38 cellular contexts compared by ENCODE assay signal in the genomic region with DNA sequence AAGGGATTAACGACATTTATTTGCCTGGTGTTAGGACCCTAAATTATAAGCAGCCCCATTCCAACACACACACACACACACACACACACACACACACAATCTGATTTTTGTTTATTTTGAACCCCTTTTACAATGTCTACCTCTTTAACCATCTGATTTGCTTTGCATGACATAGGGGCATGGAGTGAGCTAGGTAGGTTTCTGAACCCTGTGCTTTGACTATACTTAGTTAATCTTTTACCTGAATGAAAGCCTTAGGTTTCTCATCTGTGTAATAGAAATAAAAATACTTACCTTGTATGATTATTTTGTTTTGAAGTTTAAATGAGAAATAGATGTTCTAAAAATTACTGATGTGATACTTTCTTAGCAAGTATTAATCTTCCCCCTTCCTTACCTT.
"Had no signal": no experiment of that assay in that cellular context is flagged by ENCODE, and none has a peak within 500 bp of the region (broad histone marks: within the 10 kb centered on the region; RNA-seq: fewer than 3 reads in every experiment).

No MANE protein-coding gene starts in this region.

- H3K27me3 Mint-ChIP-seq: activated naive CD4-positive, alpha-beta T cell treated with anti-CD3 and anti-CD28 coated beads, Interleukin-2, amount 10 ng/mL, durations not matched to agents 7 days and 5 days; activated naive CD4-positive, alpha-beta T cell treated with anti-CD3 and anti-CD28 coated beads, Interleukin-2, amount 50 U/mL, for 24 hours; activated naive CD8-positive, alpha-beta T cell; activated naive CD8-positive, alpha-beta T cell treated with anti-CD3 and anti-CD28 coated beads for 36 hours; activated naive CD8-positive, alpha-beta T cell treated with anti-CD3 and anti-CD28 coated beads, Interleukin-2, amount 10 ng/mL, durations not matched to agents 7 days and 5 days; activated naive CD8-positive, alpha-beta T cell treated with anti-CD3 and anti-CD28 coated beads, Interleukin-2, amount 50 U/mL, for 24 hours; activated T-cell treated with anti-CD3 and anti-CD28 coated beads, Interleukin-2, amount 50 U/mL, for 24 hours; central memory CD8-positive, alpha-beta T cell had no signal

- H3K27ac ChIP-seq: adrenal gland, ascending aorta, body of pancreas, brain microvascular endothelial cell, breast epithelium, cardiac muscle cell had no signal

- DNase-seq: activated effector memory CD4-positive, alpha-beta T cell treated with Interleukin-2 at 50 U/mL for 16 hours; activated gamma-delta T cell; activated gamma-delta T cell treated with Interleukin-2 at 50 U/mL for 16 hours; activated naive CD4-positive, alpha-beta T cell; activated naive CD4-positive, alpha-beta T cell treated with anti-CD3 and anti-CD28 coated beads for 36 hours; activated naive CD4-positive, alpha-beta T cell treated with anti-CD3 and anti-CD28 coated beads, Interleukin-2, amount 10 ng/mL, durations not matched to agents 7 days and 5 days; activated naive CD4-positive, alpha-beta T cell treated with anti-CD3 and anti-CD28 coated beads, Interleukin-2, amount 50 U/mL, for 16 hours; activated naive CD4-positive, alpha-beta T cell treated with Interleukin-2 at 50 U/mL for 16 hours; activated naive CD8-positive, alpha-beta T cell treated with anti-CD3 and anti-CD28 coated beads for 36 hours; activated naive CD8-positive, alpha-beta T cell treated with anti-CD3 and anti-CD28 coated beads, Interleukin-2, amount 10 ng/mL, durations not matched to agents 7 days and 5 days; activated naive CD8-positive, alpha-beta T cell treated with anti-CD3 and anti-CD28 coated beads, Interleukin-2, amount 50 U/mL, for 24 hours; activated T-cell treated with anti-CD3 and anti-CD28 coated beads, Interleukin-2, amount 50 U/mL, for 1 hour; activated T-cell treated with anti-CD3 and anti-CD28 coated beads, Interleukin-2, amount 50 U/mL, for 24 hours; activated T-cell treated with anti-CD3 and anti-CD28 coated beads, Interleukin-2, amount 50 U/mL, for 4 hours; activated T-cell treated with anti-CD3 and anti-CD28 coated beads, Interleukin-2, amount 50 U/mL, for 48 hours; activated T-cell treated with anti-CD3 and anti-CD28 coated beads, Interleukin-2, amount 50 U/mL, for 72 hours; adrenal gland; amniotic stem cell; amygdala; anterior cingulate cortex; aorta; body of pancreas; brain microvascular endothelial cell; caudate nucleus; central memory CD4-positive, alpha-beta T cell; cerebellar nuclear complex had no signal

- H3K4me3 ChIP-seq: adrenal gland, ascending aorta, body of pancreas, breast epithelium, cardiac muscle cell had no signal

- H3K36me3 Mint-ChIP-seq: activated naive CD4-positive, alpha-beta T cell treated with anti-CD3 and anti-CD28 coated beads, Interleukin-2, amount 10 ng/mL, durations not matched to agents 7 days and 5 days; activated naive CD4-positive, alpha-beta T cell treated with anti-CD3 and anti-CD28 coated beads, Interleukin-2, amount 50 U/mL, for 24 hours; activated naive CD8-positive, alpha-beta T cell; activated naive CD8-positive, alpha-beta T cell treated with anti-CD3 and anti-CD28 coated beads for 36 hours; activated naive CD8-positive, alpha-beta T cell treated with anti-CD3 and anti-CD28 coated beads, Interleukin-2, amount 10 ng/mL, durations not matched to agents 7 days and 5 days; brain had no signal

- ATAC-seq: activated naive CD4-positive, alpha-beta T cell treated with anti-CD3 and anti-CD28 coated beads, Interleukin-2, amount 50 U/mL, for 72 hours; activated naive CD8-positive, alpha-beta T cell treated with anti-CD3 and anti-CD28 coated beads, Interleukin-2, amount 50 U/mL, for 24 hours; activated T-cell treated with anti-CD3 and anti-CD28 coated beads, Interleukin-2, amount 50 U/mL, for 4 hours; activated T-cell treated with anti-CD3 and anti-CD28 coated beads, Interleukin-2, amount 50 U/mL, for 72 hours; activated T-helper 17 cell treated with anti-CD3 and anti-CD28 coated beads, Interleukin-2, amount 50 U/mL, for 72 hours; body of pancreas had no signal

- H3K4me1 ChIP-seq: adrenal gland, ascending aorta, body of pancreas, breast epithelium had no signal

- H3K27me3 ChIP-seq: adrenal gland, ascending aorta, body of pancreas, brain microvascular endothelial cell, breast epithelium, cardiac muscle cell had no signal

- H3K9me3 Mint-ChIP-seq: activated naive CD4-positive, alpha-beta T cell treated with anti-CD3 and anti-CD28 coated beads for 36 hours; activated naive CD4-positive, alpha-beta T cell treated with anti-CD3 and anti-CD28 coated beads, Interleukin-2, amount 10 ng/mL, durations not matched to agents 7 days and 5 days; activated naive CD4-positive, alpha-beta T cell treated with anti-CD3 and anti-CD28 coated beads, Interleukin-2, amount 50 U/mL, for 24 hours; activated naive CD8-positive, alpha-beta T cell treated with anti-CD3 and anti-CD28 coated beads, Interleukin-2, amount 50 U/mL, for 24 hours; activated T-cell treated with anti-CD3 and anti-CD28 coated beads, Interleukin-2, amount 50 U/mL, for 4 hours; activated T-helper 1 cell treated with anti-CD3 and anti-CD28 coated beads, Interleukin-12 subunit alpha, Interleukin-12 subunit beta, Interleukin-2, Interleukin-4 antibody, amounts not matched to agents 30 ng/mL and 10 ng/mL and 1 ng/mL, durations not matched to agents 14 hours and 24 hours and 36 hours; activated T-helper 17 cell treated with anti-CD3 and anti-CD28 coated beads, Interleukin-2, amount 50 U/mL, for 72 hours had no signal

- H3K27ac Mint-ChIP-seq: activated naive CD4-positive, alpha-beta T cell treated with anti-CD3 and anti-CD28 coated beads for 36 hours; activated naive CD4-positive, alpha-beta T cell treated with anti-CD3 and anti-CD28 coated beads, Interleukin-2, amount 10 ng/mL, durations not matched to agents 7 days and 5 days; activated naive CD4-positive, alpha-beta T cell treated with anti-CD3 and anti-CD28 coated beads, Interleukin-2, amount 50 U/mL, for 24 hours; activated naive CD4-positive, alpha-beta T cell treated with anti-CD3 and anti-CD28 coated beads, Interleukin-2, amount 50 U/mL, for 72 hours; activated naive CD8-positive, alpha-beta T cell; activated naive CD8-positive, alpha-beta T cell treated with anti-CD3 and anti-CD28 coated beads for 36 hours; activated naive CD8-positive, alpha-beta T cell treated with anti-CD3 and anti-CD28 coated beads, Interleukin-2, amount 10 ng/mL, durations not matched to agents 7 days and 5 days; activated naive CD8-positive, alpha-beta T cell treated with anti-CD3 and anti-CD28 coated beads, Interleukin-2, amount 50 U/mL, for 24 hours; activated T-cell treated with anti-CD3 and anti-CD28 coated beads, Interleukin-2, amount 50 U/mL, for 24 hours; activated T-cell treated with anti-CD3 and anti-CD28 coated beads, Interleukin-2, amount 50 U/mL, for 72 hours; activated T-helper 1 cell treated with anti-CD3 and anti-CD28 coated beads, Interleukin-12 subunit alpha, Interleukin-12 subunit beta, Interleukin-2, Interleukin-4 antibody, amounts not matched to agents 30 ng/mL and 10 ng/mL and 1 ng/mL, durations not matched to agents 14 hours and 24 hours and 36 hours; activated T-helper 17 cell treated with anti-CD3 and anti-CD28 coated beads, Interleukin-2, amount 50 U/mL, for 72 hours; activated T-helper 2 cell treated with anti-CD3 and anti-CD28 coated beads, Interferon-gamma antibody, Interleukin-2, Interleukin-4, amounts not matched to agents 10 μg/mL and 5 μg/mL and 100 μg/mL, durations not matched to agents 14 hours and 24 hours and 36 hours; brain had no signal

- H3K9me3 ChIP-seq: adrenal gland, ascending aorta, body of pancreas, breast epithelium had no signal

- H3K4me3 Mint-ChIP-seq: activated naive CD4-positive, alpha-beta T cell treated with anti-CD3 and anti-CD28 coated beads for 36 hours; activated naive CD4-positive, alpha-beta T cell treated with anti-CD3 and anti-CD28 coated beads, Interleukin-2, amount 10 ng/mL, durations not matched to agents 7 days and 5 days; activated naive CD4-positive, alpha-beta T cell treated with anti-CD3 and anti-CD28 coated beads, Interleukin-2, amount 50 U/mL, for 24 hours; activated naive CD8-positive, alpha-beta T cell; activated naive CD8-positive, alpha-beta T cell treated with anti-CD3 and anti-CD28 coated beads for 36 hours; activated naive CD8-positive, alpha-beta T cell treated with anti-CD3 and anti-CD28 coated beads, Interleukin-2, amount 10 ng/mL, durations not matched to agents 7 days and 5 days; activated naive CD8-positive, alpha-beta T cell treated with anti-CD3 and anti-CD28 coated beads, Interleukin-2, amount 50 U/mL, for 24 hours; activated T-cell treated with anti-CD3 and anti-CD28 coated beads, Interleukin-2, amount 50 U/mL, for 24 hours; activated T-cell treated with anti-CD3 and anti-CD28 coated beads, Interleukin-2, amount 50 U/mL, for 4 hours; activated T-cell treated with anti-CD3 and anti-CD28 coated beads, Interleukin-2, amount 50 U/mL, for 72 hours; activated T-helper 1 cell treated with anti-CD3 and anti-CD28 coated beads, Interleukin-12 subunit alpha, Interleukin-12 subunit beta, Interleukin-2, Interleukin-4 antibody, amounts not matched to agents 30 ng/mL and 10 ng/mL and 1 ng/mL, durations not matched to agents 14 hours and 24 hours and 36 hours; activated T-helper 17 cell treated with anti-CD3 and anti-CD28 coated beads, Interleukin-2, amount 50 U/mL, for 72 hours; brain; central memory CD8-positive, alpha-beta T cell had no signal

- H3K36me3 ChIP-seq: adrenal gland, ascending aorta, brain microvascular endothelial cell, breast epithelium, cardiac muscle cell had no signal

- H3K4me1 Mint-ChIP-seq: activated naive CD4-positive, alpha-beta T cell treated with anti-CD3 and anti-CD28 coated beads, Interleukin-2, amount 10 ng/mL, durations not matched to agents 7 days and 5 days; activated naive CD4-positive, alpha-beta T cell treated with anti-CD3 and anti-CD28 coated beads, Interleukin-2, amount 50 U/mL, for 24 hours; activated naive CD8-positive, alpha-beta T cell treated with anti-CD3 and anti-CD28 coated beads for 36 hours; activated naive CD8-positive, alpha-beta T cell treated with anti-CD3 and anti-CD28 coated beads, Interleukin-2, amount 10 ng/mL, durations not matched to agents 7 days and 5 days; activated naive CD8-positive, alpha-beta T cell treated with anti-CD3 and anti-CD28 coated beads, Interleukin-2, amount 50 U/mL, for 24 hours; activated T-helper 17 cell treated with anti-CD3 and anti-CD28 coated beads, Interleukin-2, amount 50 U/mL, for 72 hours; brain; central memory CD8-positive, alpha-beta T cell had no signal

- FAIRE-seq: bronchial epithelial cell had no signal
